29 cellular contexts compared by ENCODE assay signal in genomic region chr2:59366288-59366687, GRCh38.
"Had no signal": no experiment of that assay in that cellular context is flagged by ENCODE, and none has a peak within 500 bp of the region (broad histone marks: within the 10 kb centered on the region; RNA-seq: fewer than 3 reads in every experiment).

No MANE protein-coding gene starts in this region.

- H3K4me1 ChIP-seq: colonic mucosa, esophagus muscularis mucosa, esophagus squamous epithelium, foreskin keratinocyte, gastrocnemius medialis, gastroesophageal sphincter, heart left ventricle, heart right ventricle had no signal

- H3K4me3 ChIP-seq: colonic mucosa, coronary artery, dorsolateral prefrontal cortex, esophagus muscularis mucosa, esophagus squamous epithelium, gastrocnemius medialis, gastroesophageal sphincter, heart left ventricle, heart right ventricle had no signal

- ATAC-seq: effector memory CD8-positive, alpha-beta T cell; esophagus mucosa; foreskin keratinocyte; gastrocnemius medialis; gastroesophageal sphincter; heart left ventricle; heart right ventricle had no signal

- H3K36me3 ChIP-seq: colonic mucosa, esophagus muscularis mucosa, esophagus squamous epithelium, gastrocnemius medialis, gastroesophageal sphincter, heart left ventricle, heart right ventricle had no signal

- H3K27me3 ChIP-seq: colonic mucosa, dorsolateral prefrontal cortex, esophagus muscularis mucosa, esophagus squamous epithelium, foreskin keratinocyte, gastrocnemius medialis, gastroesophageal sphincter, heart left ventricle, heart right ventricle had no signal

- H3K27ac Mint-ChIP-seq: dendritic cell treated with granulocyte-macrophage colony-stimulating factor and Interleukin-4, amounts not matched to agents 40 ng/mL and 50 ng/mL, for 4 days; effector memory CD8-positive, alpha-beta T cell; endodermal cell had no signal

- DNase-seq: colonic mucosa; cortex of kidney; dermis blood vessel endothelial cell; dorsolateral prefrontal cortex; effector CD4-positive, alpha-beta T cell; effector CD8-positive, alpha-beta T cell; effector memory CD4-positive, alpha-beta T cell; effector memory CD8-positive, alpha-beta T cell; endodermal cell; erythroblast; esophagus squamous epithelium; foreskin fibroblast; foreskin keratinocyte; foreskin melanocyte; gastrocnemius medialis; glutamatergic neuron; head of caudate nucleus; heart left ventricle; heart right ventricle had no signal

- H3K4me3 Mint-ChIP-seq: dendritic cell treated with granulocyte-macrophage colony-stimulating factor and Interleukin-4, amounts not matched to agents 40 ng/mL and 50 ng/mL, for 4 days; effector memory CD8-positive, alpha-beta T cell; endodermal cell had no signal

- H3K9me3 Mint-ChIP-seq: endodermal cell had no signal

- FAIRE-seq: colon, endometrium, endothelial cell of umbilical vein, frontal cortex had no signal

- H3K9me3 ChIP-seq: colonic mucosa, esophagus muscularis mucosa, esophagus squamous epithelium, gastrocnemius medialis, gastroesophageal sphincter, heart left ventricle, heart right ventricle had no signal

- H3K27me3 Mint-ChIP-seq: dendritic cell treated with granulocyte-macrophage colony-stimulating factor and Interleukin-4, amounts not matched to agents 40 ng/mL and 50 ng/mL, for 4 days; effector memory CD8-positive, alpha-beta T cell had no signal

- H3K27ac ChIP-seq: colonic mucosa, coronary artery, dorsolateral prefrontal cortex, epithelial cell of prostate, esophagus muscularis mucosa, esophagus squamous epithelium, foreskin keratinocyte, gastrocnemius medialis, gastroesophageal sphincter, heart left ventricle, heart right ventricle had no signal
